17 cellular contexts compared by ENCODE assay signal in the genomic region with DNA sequence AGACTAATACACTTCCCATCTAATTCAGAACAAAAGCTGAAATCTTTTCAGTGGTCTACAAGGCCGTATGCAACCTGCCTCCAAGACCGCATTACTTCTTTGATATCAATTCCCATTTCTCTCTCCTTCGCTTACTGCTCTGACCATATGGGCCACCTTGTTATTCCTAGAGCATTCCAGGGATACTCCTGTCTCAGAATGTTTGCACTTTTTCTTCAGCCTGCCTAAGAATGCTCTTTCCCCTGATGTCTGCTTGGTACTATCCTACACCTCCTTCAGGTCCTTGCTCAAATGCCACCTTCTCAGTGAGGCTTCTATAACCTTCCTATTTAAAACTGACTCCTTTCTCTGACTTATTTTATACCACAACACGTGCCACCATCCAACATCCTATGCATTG.
DNase-seq lines count a peak whose midpoint lies in the region; ATAC-seq and TF ChIP-seq lines count a peak whose summit lies in the region.
"Had no signal": no experiment of that assay in that cellular context is flagged by ENCODE, and none has a peak within 500 bp of the region (broad histone marks: within the 10 kb centered on the region; RNA-seq: fewer than 3 reads in every experiment).

No MANE protein-coding gene starts in this region.

- DNase-seq in stimulated activated naive CD8-positive, alpha-beta T cell treated with anti-CD3 and anti-CD28 coated beads, Interleukin-15, Interleukin-2, amounts not matched to agents 100 U/mL and 50 U/mL, for 24 hours: no peak
- DNase-seq in body of pancreas (no peak), naive B cell (no peak), OCI-LY7 (ENCODE audit: low spot score) (no peak), uterus (no peak), DMS 273 (lab: John Stamatoyannopoulos, UW; ENCODE audit: unreplicated experiment) (no peak)
- DNase-seq: activated CD4-positive, CD25-positive, alpha-beta regulatory T cell; GM23248; heart right ventricle; MM.1S; NCI-H1694 treated with DMSO at 0.1 percent for 48 hours had no signal

- H3K4me3 Mint-ChIP-seq in stimulated activated naive CD8-positive, alpha-beta T cell treated with anti-CD3 and anti-CD28 coated beads, Interleukin-15, Interleukin-2, amounts not matched to agents 100 ng/mL and 50 ng/mL, for 24 hours: no peak overlapping the region
- H3K4me3 Mint-ChIP-seq in naive B cell: no peak overlapping the region

- peaks cover 16% of the 10 kb centered on the region for H3K9me3 Mint-ChIP-seq in stimulated activated naive CD8-positive, alpha-beta T cell treated with anti-CD3 and anti-CD28 coated beads, Interleukin-15, Interleukin-2, amounts not matched to agents 100 ng/mL and 50 ng/mL, for 24 hours
- peaks cover 0 to 13% (median 0%) of the 10 kb centered on the region in 7 donors for H3K9me3 Mint-ChIP-seq in naive B cell

- H3K27me3 ChIP-seq in body of pancreas (no peaks in the 10 kb centered on the region), uterus (no peaks in the 10 kb centered on the region)
- H3K27me3 ChIP-seq: ascending aorta, heart right ventricle, tibial nerve had no signal

- H3K4me2 ChIP-seq in OCI-LY7 (ENCODE audit: low read length): no peak overlapping the region

- H2AFZ ChIP-seq in OCI-LY7 (ENCODE audit: low read length): no peak overlapping the region
- H2AFZ ChIP-seq: GM23248 had no signal

- 96 to 99% methylated on average over 4 of the region's 4 CpGs for WGBS in body of pancreas, 2 donors

- intact Hi-C loops in body of pancreas (cut with DNase I): no loop called here
- intact Hi-C loops in OCI-LY7 (cut with micrococcal nuclease; ENCODE audit: unreplicated experiment): no loop called here
- intact Hi-C loops in uterus (cut with DNase I; ENCODE audit: low total_unique reads): no loop called here

- peaks cover 61% of the 10 kb centered on the region for H3K4me1 Mint-ChIP-seq in stimulated activated naive CD8-positive, alpha-beta T cell treated with anti-CD3 and anti-CD28 coated beads, Interleukin-15, Interleukin-2, amounts not matched to agents 100 ng/mL and 50 ng/mL, for 24 hours (ENCODE audit: low read depth)
- H3K4me1 Mint-ChIP-seq in naive B cell: peaks cover 28 to 46% (median 32%) of the 10 kb centered on the region in 3 donors

- CTCF ChIA-PET in OCI-LY7 (lab: Charles Lee; ENCODE audit: unreplicated experiment): no interaction called here

- H3K4me1 ChIP-seq in body of pancreas (peaks cover 26% of the 10 kb centered on the region), OCI-LY7 (ENCODE audit: insufficient read depth, low read length, poor library complexity, severe bottlenecking) (peaks cover 12% of the 10 kb centered on the region), uterus (peaks cover 0 to 8% of the 10 kb centered on the region in 2 donors)

- H3K36me3 ChIP-seq in body of pancreas (replicated peaks in 1 of 2; ENCODE audit: insufficient read depth in 1 of 2, low read depth in 2 of 2) (no peaks in the 10 kb centered on the region), OCI-LY7 (ENCODE audit: insufficient read depth, low read length) (no peaks in the 10 kb centered on the region; the same call in 1 of the 2 replicates), uterus (no peaks in the 10 kb centered on the region)
- H3K36me3 ChIP-seq: ascending aorta had no signal

- no peaks in the 10 kb centered on the region for H3K27me3 Mint-ChIP-seq in stimulated activated naive CD8-positive, alpha-beta T cell treated with anti-CD3 and anti-CD28 coated beads, Interleukin-15, Interleukin-2, amounts not matched to agents 100 ng/mL and 50 ng/mL, for 24 hours
- no peaks in the 10 kb centered on the region for H3K27me3 Mint-ChIP-seq in naive B cell

- H3K36me3 Mint-ChIP-seq in stimulated activated naive CD8-positive, alpha-beta T cell treated with anti-CD3 and anti-CD28 coated beads, Interleukin-15, Interleukin-2, amounts not matched to agents 100 ng/mL and 50 ng/mL, for 24 hours (ENCODE audit: low read depth): peaks cover 50% of the 10 kb centered on the region
- H3K36me3 Mint-ChIP-seq in naive B cell: peaks cover 16 to 22% of the 10 kb centered on the region in 2 donors

- H3K79me2 ChIP-seq in OCI-LY7 (ENCODE audit: insufficient read depth, low read depth, low read length): no peaks in the 10 kb centered on the region

- TF ChIP-seq CTCF in body of pancreas (IDR thresholded peaks at IDR 0.05): no peak
- TF ChIP-seq CTCF in OCI-LY7 (conservative IDR thresholded peaks at IDR 0.05; ENCODE audit: low read length): no peak
- TF ChIP-seq CTCF in uterus (IDR thresholded peaks at IDR 0.05): no peak

- H3K9me3 ChIP-seq in body of pancreas: no peaks in the 10 kb centered on the region
- peaks cover 10% of the 10 kb centered on the region; the same call in 1 of the 2 replicates for H3K9me3 ChIP-seq in OCI-LY7 (ENCODE audit: low read length)
- no peaks in the 10 kb centered on the region for H3K9me3 ChIP-seq in uterus
- H3K9me3 ChIP-seq: ascending aorta, heart right ventricle, tibial nerve had no signal

- TF ChIP-seq POLR2A in body of pancreas (IDR thresholded peaks at IDR 0.05) (no peak), uterus (IDR thresholded peaks at IDR 0.05) (no peak)

- ATAC-seq in stimulated activated naive CD8-positive, alpha-beta T cell treated with anti-CD3 and anti-CD28 coated beads, Interleukin-15, Interleukin-2, amounts not matched to agents 100 U/mL and 50 U/mL, for 24 hours: no peak
- ATAC-seq in body of pancreas: no peak
- ATAC-seq in naive B cell (ENCODE audit: low read depth in 2 of 2): no peak
- no peak for ATAC-seq in HG02623 (IDR thresholded peaks at IDR 0.05; ENCODE audit: unreplicated experiment)
- ATAC-seq: heart right ventricle, HepG2, Right ventricle myocardium inferior had no signal

- H3K27ac ChIP-seq in body of pancreas: peak overlapping the region in 3 of 4 donors; percentile 68 to 81 (median 70)
- H3K27ac ChIP-seq in OCI-LY7 (ENCODE audit: low read depth, low read length, poor library complexity, severe bottlenecking): no peak overlapping the region
- H3K27ac ChIP-seq in uterus: no peak overlapping the region
- H3K27ac ChIP-seq: GM23248, heart right ventricle, tibial nerve had no signal

- no TSS peak for BruUV-seq in OCI-LY7 (replicated peaks; lab: Mats Ljungman, UMichigan)

- POLR2A ChIA-PET in OCI-LY7 (lab: Charles Lee): no interaction called here

- no peaks in the 10 kb centered on the region for H4K20me1 ChIP-seq in OCI-LY7 (ENCODE audit: insufficient read depth, low read length)

- peak overlapping the region; percentile 37 for H3K27ac Mint-ChIP-seq in stimulated activated naive CD8-positive, alpha-beta T cell treated with anti-CD3 and anti-CD28 coated beads, Interleukin-15, Interleukin-2, amounts not matched to agents 100 ng/mL and 50 ng/mL, for 24 hours
- H3K27ac Mint-ChIP-seq in naive B cell: peak overlapping the region in 5 of 6 donors; percentile 40 to 87 (median 78)

- H3K9me2 ChIP-seq in OCI-LY7 (ENCODE audit: insufficient read depth, low read length): no peaks in the 10 kb centered on the region

- H3K4me3 ChIP-seq in body of pancreas (no peak overlapping the region), OCI-LY7 (ENCODE audit: low read depth, low read length, poor library complexity, severe bottlenecking) (no peak overlapping the region), uterus (no peak overlapping the region)
- H3K4me3 ChIP-seq: ascending aorta, GM23248, heart right ventricle, tibial nerve had no signal

Comparison
In these comparisons a context has a peak if more than half of its experiments do, and no peak if none do; other contexts are left out.
1. H3K27ac ChIP-seq: peak in body of pancreas (3 of 4); none in OCI-LY7 (single experiment) and uterus (0 of 2).